9 cellular contexts compared by ENCODE assay signal in the genomic region with DNA sequence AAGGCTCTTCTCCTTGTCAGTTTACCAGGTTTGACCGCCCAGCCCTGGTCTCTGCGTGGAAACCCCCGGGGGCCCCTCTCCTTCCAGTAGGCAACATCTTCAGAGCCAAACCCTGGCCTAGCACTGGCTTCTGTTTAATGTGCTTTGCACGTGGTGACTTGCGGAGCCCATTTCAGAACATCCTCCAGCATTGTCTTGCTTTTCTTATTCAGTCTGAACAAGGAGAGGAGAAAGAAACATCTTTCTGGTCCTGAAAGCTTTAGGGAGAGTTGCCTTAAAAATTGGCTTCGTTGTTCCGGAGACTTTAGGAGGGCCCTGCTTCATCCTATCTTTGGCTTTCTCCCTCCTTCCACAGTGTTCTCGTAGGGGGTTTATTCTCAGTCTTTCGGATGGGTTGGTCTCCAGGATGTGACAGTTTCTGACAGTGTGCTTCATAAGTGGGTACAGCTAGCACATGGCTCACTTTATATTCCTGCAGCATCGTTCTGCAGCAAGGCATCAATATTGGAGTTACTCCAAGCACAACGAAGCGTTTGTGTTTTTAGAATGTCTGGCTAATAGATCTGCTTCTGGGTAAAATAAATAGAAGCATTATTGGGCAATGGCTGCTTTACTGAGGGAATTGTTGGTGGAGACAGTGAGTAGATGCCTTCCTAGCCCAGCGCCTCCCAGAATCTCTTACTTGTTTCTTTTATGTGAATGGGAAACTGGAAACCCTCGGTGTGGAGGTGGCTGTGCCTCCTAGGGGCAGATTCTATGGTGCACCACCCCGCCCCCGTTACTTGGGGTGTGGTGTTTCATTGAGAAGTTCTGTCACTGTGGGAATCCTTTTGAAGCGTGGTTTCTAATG. TPM values are rescaled to one million over a fixed set of nuclear protein-coding genes. Genes with fewer than 3 reads are reported as not detected.
DNase-seq lines count a peak whose midpoint lies in the region; ATAC-seq and TF ChIP-seq lines count a peak whose summit lies in the region.
"Had no signal": no experiment of that assay in that cellular context is flagged by ENCODE, and none has a peak within 500 bp of the region (broad histone marks: within the 10 kb centered on the region; RNA-seq: fewer than 3 reads in every experiment).

No MANE protein-coding gene starts in this region.

- H3K4me2 ChIP-seq in trophoblast cell (ENCODE audit: low read length) = peak overlapping the region; percentile 99

- H2BK5ac ChIP-seq in trophoblast cell (ENCODE audit: low read depth, low read length, poor library complexity) = no peak overlapping the region

- H2AK5ac ChIP-seq in trophoblast cell (ENCODE audit: low read length) = no peak overlapping the region

- H4K91ac ChIP-seq in trophoblast cell (ENCODE audit: low read depth, low read length) = no peak overlapping the region

- no peak overlapping the region for H2BK120ac ChIP-seq in trophoblast cell (ENCODE audit: insufficient read depth, low read length, poor library complexity)

- no peak overlapping the region for H3K23ac ChIP-seq in trophoblast cell (ENCODE audit: low read length)

- H3K27me3 ChIP-seq in A673 (replicated peaks; ENCODE audit: insufficient read depth, low read depth, low read length, poor library complexity) (no peaks in the 10 kb centered on the region), SJSA1 (replicated peaks) (no peaks in the 10 kb centered on the region), foreskin keratinocyte (peaks cover 25% of the 10 kb centered on the region), trophoblast cell (ENCODE audit: insufficient read depth, low read length) (no peaks in the 10 kb centered on the region)

- CTCF ChIA-PET in A673 (lab: Charles Lee) = interaction anchor here (0.6 kb wide), 1 partner anchor 304 kb away, joined by 4 read pairs; no protein-coding TSS in a partner anchor

- H3K4ac ChIP-seq in trophoblast cell (ENCODE audit: low read depth, low read length) = peak overlapping the region; percentile 68

- H3K4me3 ChIP-seq in A673 (ENCODE audit: low read depth, low read length, poor library complexity, severe bottlenecking) (peak overlapping the region; percentile 85), SJSA1 (peak overlapping the region; percentile 95), trophoblast cell (ENCODE audit: low read depth, low read length) (peak overlapping the region; percentile 70)

- H3K79me2 ChIP-seq in trophoblast cell (ENCODE audit: control insufficient read depth, insufficient read depth, low read length, poor library complexity) = peaks cover 11% of the 10 kb centered on the region

- TF ChIP-seq CTCF in A673 (conservative IDR thresholded peaks at IDR 0.05; ENCODE audit: low read depth, low read length) (0 out of 2 replicates have a peak, but pooled peaks have one; percentile 27), foreskin keratinocyte (conservative IDR thresholded peaks at IDR 0.05) (peak; percentile 33)

- H2AFZ ChIP-seq in trophoblast cell (ENCODE audit: insufficient read depth, low read length, poor library complexity) = no peak overlapping the region

- no CpG with 5 or more reads among the region's 17 CpGs for WGBS in trophoblast cell (ENCODE audit: extremely low coverage, insufficient coverage, insufficient read length)

- peak; percentile 82 for DNase-seq in A673 (ENCODE audit: low spot score)
- peak; percentile 21 for DNase-seq in G401 (ENCODE audit: low spot score)
- peak; percentile 63 to 68 for DNase-seq in SJSA1 (ENCODE audit: low read depth in 1 of 2, low spot score in 2 of 2)
- DNase-seq in foreskin keratinocyte = peak; percentile 8 to 24
- no peak for DNase-seq in trophoblast cell
- no peak for DNase-seq in activated CD8-positive, alpha-beta memory T cell treated with anti-CD3 and anti-CD28 coated beads, Interleukin-2, amount 50 U/mL, for 48 hours
- DNase-seq in OCI-M2 (lab: John Stamatoyannopoulos, UW; ENCODE audit: unreplicated experiment) = no peak

- H2BK12ac ChIP-seq in trophoblast cell (ENCODE audit: low read length) = no peak overlapping the region

- H3K18ac ChIP-seq in trophoblast cell (ENCODE audit: low read length) = no peak overlapping the region

- H3K9ac ChIP-seq in trophoblast cell (ENCODE audit: low read length) = peak overlapping the region; percentile 68

- ATAC-seq in foreskin keratinocyte (no peak), GM18907 (IDR thresholded peaks at IDR 0.05; ENCODE audit: unreplicated experiment) (no peak)

- no peaks in the 10 kb centered on the region for H3K36me3 ChIP-seq in A673 (ENCODE audit: insufficient read depth, low read length, poor library complexity, severe bottlenecking)
- H3K36me3 ChIP-seq in SJSA1 = peaks cover 15% of the 10 kb centered on the region
- no peaks in the 10 kb centered on the region for H3K36me3 ChIP-seq in trophoblast cell (ENCODE audit: control insufficient read depth in 1 of 2, insufficient read depth in 2 of 2, low read length in 2 of 2)

- H4K12ac ChIP-seq in trophoblast cell (ENCODE audit: low read depth, low read length) = no peak overlapping the region

- no peak overlapping the region for H3K14ac ChIP-seq in trophoblast cell (ENCODE audit: low read length)

- intact Hi-C loops in A673 (cut with micrococcal nuclease; ENCODE audit: unreplicated experiment) = loop anchor here (5.0 to 10.0 kb wide), 5 partner anchors 73 to 303 kb away; no protein-coding TSS in a partner anchor

- no peak overlapping the region for H4K8ac ChIP-seq in trophoblast cell (ENCODE audit: low read depth, low read length)

- peak overlapping the region; percentile 82 for H3K27ac ChIP-seq in A673 (ENCODE audit: low read depth, low read length, poor library complexity, severe bottlenecking)
- H3K27ac ChIP-seq in SJSA1 = no peak overlapping the region
- no peak overlapping the region for H3K27ac ChIP-seq in foreskin keratinocyte
- no peak overlapping the region for H3K27ac ChIP-seq in trophoblast cell (ENCODE audit: low read depth, low read length)

- H3K9me3 ChIP-seq in A673 (ENCODE audit: low read depth, low read length, poor library complexity, severe bottlenecking) (no peaks in the 10 kb centered on the region), SJSA1 (replicated peaks) (0 out of 2 replicates have a peak, but pooled peaks cover 4% of the 10 kb centered on the region), trophoblast cell (ENCODE audit: insufficient read depth, low read depth, low read length) (no peaks in the 10 kb centered on the region)

- peaks cover 10% of the 10 kb centered on the region for H3K79me1 ChIP-seq in trophoblast cell (ENCODE audit: low read length)

- H3K4me1 ChIP-seq in A673 (ENCODE audit: insufficient read depth, low read length, poor library complexity, severe bottlenecking) (peaks cover 36% of the 10 kb centered on the region), SJSA1 (replicated peaks) (peaks cover 27% of the 10 kb centered on the region), foreskin keratinocyte (peaks cover 6% of the 10 kb centered on the region), trophoblast cell (ENCODE audit: control insufficient read depth in 1 of 2, insufficient read depth in 2 of 2, low read length in 2 of 2) (peaks cover 2 to 13% of the 10 kb centered on the region in 2 experiments)

- in situ Hi-C loops in G401 (cut with HindIII; ENCODE audit: low sequenced_read_pairs) = no loop called here

- BruUV-seq in A673 (replicated peaks; lab: Mats Ljungman, UMichigan) = no TSS peak

- POLR2A ChIA-PET in A673 (lab: Charles Lee; ENCODE audit: low non-redundant PET) = no interaction called here

RNA-seq across cellular contexts. Expression of a gene that starts 1.8 kb away (rescaled TPM):
- 177 and 181 TPM in 2 replicates for total RNA-seq in A673 (2021)
- 17.9 and 50.3 TPM in 2 replicates for total RNA-seq in G401 (2014; rRNA removed; shearing (Covaris generic))
- total RNA-seq in SJSA1 (2014; rRNA removed; shearing (Covaris generic)) = 25.6 and 31.3 TPM in 2 replicates
- 21.5 and 25.0 TPM in 2 replicates for total RNA-seq in foreskin keratinocyte
- polyA plus RNA-seq in foreskin keratinocyte = 17.0 and 21.0 TPM in 2 replicates
- polyA plus RNA-seq in trophoblast cell (2013) = 110 and 123 TPM in 2 replicates

RNA-seq across cellular contexts. Expression of a gene that starts 32.3 kb away (rescaled TPM):
- total RNA-seq in A673 (2021) (not detected in 2 replicates), foreskin keratinocyte (not detected in 2 replicates)
- not detected in 2 replicates for total RNA-seq in G401 (2014; rRNA removed; shearing (Covaris generic))
- total RNA-seq in SJSA1 (2014; rRNA removed; shearing (Covaris generic)) = not detected in 2 replicates
- not detected in 2 replicates for polyA plus RNA-seq in foreskin keratinocyte
- not detected in 2 replicates for polyA plus RNA-seq in trophoblast cell (2013)
- total RNA-seq: left colon had no signal

Comparison
In these comparisons a context has a peak if more than half of its experiments do, and no peak if none do; other contexts are left out.
1. DNase-seq: peak in A673 (single experiment), G401 (single experiment), SJSA1 (2 of 2) and foreskin keratinocyte (2 of 2); none in trophoblast cell (0 of 2), activated CD8-positive, alpha-beta memory T cell treated with anti-CD3 and anti-CD28 coated beads, Interleukin-2, amount 50 U/mL, for 48 hours (single experiment) and OCI-M2 (single experiment).
2. Peak in every context shown above with its lines, with median percentiles within 50 percentile points of each other: H3K4me3 ChIP-seq.